ENCODE assay signal across 10 cellular contexts in the genomic region with DNA sequence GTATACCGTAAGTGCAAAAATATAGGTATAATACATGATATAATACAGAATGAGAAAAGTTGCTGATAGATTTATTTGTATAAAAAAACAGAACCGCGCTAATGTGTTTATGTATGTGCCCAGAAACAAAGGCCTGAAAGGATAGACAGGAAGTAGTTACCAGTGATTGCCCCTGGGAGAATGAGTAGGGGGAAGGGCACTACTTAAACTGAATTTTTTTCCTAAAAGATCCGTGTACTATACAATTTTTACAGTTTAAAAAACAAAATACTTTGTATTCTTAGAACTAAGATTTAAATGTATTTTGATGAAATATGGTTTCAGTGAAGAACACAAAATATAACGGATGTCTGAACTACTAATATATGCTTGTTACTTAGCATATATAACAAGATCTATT. TPM values are rescaled to one million over a fixed set of nuclear protein-coding genes. Genes with fewer than 3 reads are reported as not detected.
DNase-seq lines count a peak whose midpoint lies in the region; ATAC-seq and TF ChIP-seq lines count a peak whose summit lies in the region.
"Had no signal": no experiment of that assay in that cellular context is flagged by ENCODE, and none has a peak within 500 bp of the region (broad histone marks: within the 10 kb centered on the region; RNA-seq: fewer than 3 reads in every experiment).

No MANE protein-coding gene starts in this region.

- peaks cover 18% of the 10 kb centered on the region for H3K36me3 Mint-ChIP-seq in brain
- H3K36me3 Mint-ChIP-seq in progenitor cell of endocrine pancreas (ENCODE audit: insufficient read depth), result peaks cover 2% of the 10 kb centered on the region

- H3K4me1 Mint-ChIP-seq in brain (peaks cover 38% of the 10 kb centered on the region), progenitor cell of endocrine pancreas (ENCODE audit: low read depth) (peaks cover 22% of the 10 kb centered on the region)

- H3K27ac Mint-ChIP-seq in brain (peak overlapping the region in 3 of 5 experiments; percentile 32 to 97 (median 90)), progenitor cell of endocrine pancreas (no peak overlapping the region)

- DNase-seq in NCI-H82 (lab: John Stamatoyannopoulos, UW) (peak; percentile 7), NCI-H82 treated with DMSO at 0.1 percent for 48 hours (lab: John Stamatoyannopoulos, UW; ENCODE audit: unreplicated experiment) (no peak), NOMO-1 treated with DMSO at 0.1 percent for 48 hours (lab: John Stamatoyannopoulos, UW; ENCODE audit: unreplicated experiment) (peak; percentile 50), progenitor cell of endocrine pancreas (ENCODE audit: low spot score, unreplicated experiment) (no peak), LoVo (ENCODE audit: low spot score) (no peak), amniotic stem cell (lab: John Stamatoyannopoulos, UW) (no peak)
- DNase-seq: nucleus accumbens had no signal

- H3K9me3 Mint-ChIP-seq in brain (peaks cover 0 to 5% (median 2%) of the 10 kb centered on the region in 5 experiments), progenitor cell of endocrine pancreas (ENCODE audit: low read depth) (no peaks in the 10 kb centered on the region)

- ATAC-seq in HG02798 (IDR thresholded peaks at IDR 0.05; ENCODE audit: poor library complexity, unreplicated experiment), result no peak
- ATAC-seq: Right ventricle myocardium inferior had no signal

- H3K4me3 Mint-ChIP-seq in brain, result peak overlapping the region; percentile 94 to 100 (median 100)
- peak overlapping the region; percentile 26 for H3K4me3 Mint-ChIP-seq in progenitor cell of endocrine pancreas (ENCODE audit: low read depth)

- H3K27me3 Mint-ChIP-seq in brain (peaks cover 3% of the 10 kb centered on the region), progenitor cell of endocrine pancreas (no peaks in the 10 kb centered on the region)

- TF ChIP-seq CTCF in brain (conservative IDR thresholded peaks at IDR 0.05) (no peak), progenitor cell of endocrine pancreas (IDR thresholded peaks at IDR 0.05; ENCODE audit: unreplicated experiment) (no peak)

RNA-seq across cellular contexts. Expression of a gene that starts 2.9 kb away (rescaled TPM):
- polyA plus RNA-seq in brain (ENCODE audit: insufficient read depth, low read depth, low replicate concordance), result 2.3 TPM
- 5.7 and 6.4 TPM in 2 replicates for total RNA-seq in progenitor cell of endocrine pancreas

RNA-seq across cellular contexts. Expression of a gene that starts 4.2 kb away (rescaled TPM):
- 99.0 TPM for polyA plus RNA-seq in brain (ENCODE audit: insufficient read depth, low read depth, low replicate concordance)
- 31.7 and 39.4 TPM in 2 replicates for total RNA-seq in progenitor cell of endocrine pancreas

Comparison
In these comparisons a context has a peak if more than half of its experiments do, and no peak if none do; other contexts are left out.
1. DNase-seq: peak in NCI-H82 (single experiment) and NOMO-1 treated with DMSO at 0.1 percent for 48 hours (single experiment); none in NCI-H82 treated with DMSO at 0.1 percent for 48 hours (single experiment), progenitor cell of endocrine pancreas (single experiment), LoVo (single experiment) and amniotic stem cell (single experiment).